8 cellular contexts compared by ENCODE assay signal in the genomic region with DNA sequence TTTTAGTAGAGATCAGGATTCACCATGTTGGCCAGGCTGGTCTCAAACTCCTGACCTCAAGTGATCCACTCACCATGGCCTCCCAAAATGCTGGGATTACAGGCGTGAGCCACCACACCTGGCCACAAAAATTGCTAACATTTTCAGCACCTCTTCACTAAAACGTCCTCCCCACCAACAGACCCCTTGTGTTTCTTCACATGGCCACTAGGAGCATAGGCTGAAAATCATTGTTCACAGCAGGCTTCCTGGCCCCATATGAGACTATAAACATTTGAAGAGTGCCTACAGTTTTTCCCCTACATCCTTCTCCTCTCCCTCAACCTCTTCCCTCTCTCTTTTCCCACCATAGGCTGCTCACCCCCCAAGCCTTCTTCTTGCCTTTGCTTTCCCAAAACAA. TPM values are rescaled to one million over a fixed set of nuclear protein-coding genes. Genes with fewer than 3 reads are reported as not detected.
DNase-seq lines count a peak whose midpoint lies in the region; ATAC-seq and TF ChIP-seq lines count a peak whose summit lies in the region.

No MANE protein-coding gene starts in this region.

- TF ChIP-seq POLR2A in lower leg skin (IDR thresholded peaks at IDR 0.05), result no peak

- in situ Hi-C loops in G401 (cut with HindIII; ENCODE audit: low sequenced_read_pairs), result no loop called here

- H3K4me3 ChIP-seq in AG09309 (ENCODE audit: control insufficient read depth, low read depth, low read length) (no peak overlapping the region), GM12864 (ENCODE audit: low read depth, low read length) (no peak overlapping the region), foreskin fibroblast (ENCODE audit: low read depth in 1 of 2, low read length in 2 of 2) (no peak overlapping the region), lower leg skin (ENCODE audit: low read depth, poor library complexity, severe bottlenecking) (no peak overlapping the region), right cardiac atrium (ENCODE audit: low read length) (no peak overlapping the region)

- H3K4me1 ChIP-seq in right cardiac atrium (ENCODE audit: control insufficient read depth, insufficient read depth, low read length), result no peaks in the 10 kb centered on the region

- DNase-seq in AG09309 (ENCODE audit: low read depth) (no peak), GM12864 (ENCODE audit: low read depth) (no peak), RPMI7951 (ENCODE audit: low read depth) (peak; percentile 18), foreskin fibroblast (peak in 1 of 2 donors; percentile 10), lower leg skin (ENCODE audit: low spot score in 2 of 2) (no peak), right cardiac atrium (no peak), G401 (ENCODE audit: low spot score) (no peak), head of caudate nucleus (no peak)

- no peaks in the 10 kb centered on the region for H3K9me3 ChIP-seq in right cardiac atrium (ENCODE audit: control insufficient read depth, low read length)

- no peak for ATAC-seq in right cardiac atrium

- no peaks in the 10 kb centered on the region for H3K27me3 ChIP-seq in right cardiac atrium (ENCODE audit: control insufficient read depth, insufficient read depth)

- intact Hi-C loops in lower leg skin (cut with DNase I; ENCODE audit: low total_unique reads), result no loop called here
- intact Hi-C loops in right cardiac atrium (cut with DNase I), result no loop called here
- intact Hi-C loops in head of caudate nucleus (cut with DNase I), result no loop called here

- H3K27ac ChIP-seq in right cardiac atrium (ENCODE audit: low read length), result no peak overlapping the region

- TF ChIP-seq CTCF in AG09309 (IDR thresholded peaks at IDR 0.05; ENCODE audit: control insufficient read depth, insufficient read depth, low read depth, low read length, missing control alignments), result peak; percentile 18
- TF ChIP-seq CTCF in GM12864 (IDR thresholded peaks at IDR 0.05; ENCODE audit: low read depth, low read length, missing control alignments), result peak; percentile 77
- peak; percentile 35 for TF ChIP-seq CTCF in foreskin fibroblast (IDR thresholded peaks at IDR 0.05; ENCODE audit: low read depth, low read length)
- no peak for TF ChIP-seq CTCF in lower leg skin (IDR thresholded peaks at IDR 0.05)

- WGBS in lower leg skin, 2 donors, result 54 to 70% methylated on average over 2 of the region's 2 CpGs
- 42% methylated on average over 2 of the region's 2 CpGs for WGBS in right cardiac atrium

RNA-seq across cellular contexts. Expression of gene SFPQ, which starts 28.0 kb away (rescaled TPM):
- 125 and 141 TPM in 2 replicates for total RNA-seq in RPMI7951 (2014; rRNA removed; shearing (Covaris generic))
- 100 to 1,000 TPM; 119 to 247 (median 174) TPM for total RNA-seq in lower leg skin
- 100 to 1,000 TPM in 2 of 4 donors, 10 to 100 TPM in 2; 91.9 to 130 (median 105) TPM for total RNA-seq in right cardiac atrium
- polyA plus RNA-seq in right cardiac atrium, result 101 TPM
- 319 and 363 TPM in 2 replicates for total RNA-seq in G401 (2014; rRNA removed; shearing (Covaris generic))

RNA-seq across cellular contexts. Expression of gene ZMYM4, which starts 47.5 kb away (rescaled TPM):
- 23.3 and 28.4 TPM in 2 replicates for total RNA-seq in RPMI7951 (2014; rRNA removed; shearing (Covaris generic))
- total RNA-seq in lower leg skin, result 10 to 100 TPM; 12.7 to 20.0 (median 19.3) TPM
- 10 to 100 TPM; 34.5 to 42.9 (median 36.7) TPM for total RNA-seq in right cardiac atrium
- 7.4 TPM for polyA plus RNA-seq in right cardiac atrium
- 20.9 and 34.2 TPM in 2 replicates for total RNA-seq in G401 (2014; rRNA removed; shearing (Covaris generic))

Comparison
In these comparisons a context has a peak if more than half of its experiments do, and no peak if none do; other contexts are left out.
1. CTCF ChIP-seq: peak in AG09309 (single experiment), GM12864 (single experiment) and foreskin fibroblast (single experiment); none in lower leg skin (0 of 3).